In the genomic region with DNA sequence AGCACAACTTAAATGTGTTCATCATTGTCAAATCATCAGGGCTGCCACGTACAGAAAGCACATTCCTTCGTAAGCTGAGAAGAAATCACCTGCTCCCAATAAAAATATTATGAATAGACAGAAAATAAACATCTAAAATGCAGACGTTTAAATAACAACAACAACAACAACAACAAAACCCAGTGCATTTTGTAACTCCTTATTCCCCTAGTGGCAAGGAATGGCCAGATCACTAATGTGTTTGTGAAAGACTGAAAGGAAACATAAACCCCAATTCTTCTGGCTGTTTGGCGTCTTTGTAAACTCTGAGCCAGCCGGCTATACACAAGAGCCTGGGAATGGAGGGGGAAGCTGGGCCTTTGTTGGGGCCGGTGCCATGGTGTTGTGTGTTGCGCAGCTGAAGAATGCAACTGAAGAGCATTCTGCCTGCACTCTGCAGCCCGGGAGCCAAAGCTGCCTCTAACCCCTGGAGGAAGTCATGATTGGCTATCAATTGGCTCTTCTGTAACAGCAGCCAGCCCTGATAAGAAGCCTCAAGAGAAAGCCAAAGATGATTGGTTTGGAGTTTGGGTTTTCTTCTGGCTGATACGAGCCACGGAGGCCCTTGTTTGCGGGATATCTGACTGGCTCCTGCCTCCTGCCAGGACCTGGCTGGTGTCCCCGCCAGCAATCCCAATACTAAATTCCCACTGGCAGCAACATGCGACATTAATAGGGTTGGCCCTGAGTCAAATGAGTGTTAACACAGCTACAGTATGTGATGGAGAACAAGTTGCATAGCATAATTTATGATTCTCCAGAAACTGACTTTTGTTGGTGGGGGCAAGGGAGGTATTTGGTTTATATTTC, we compare ENCODE assay signal across 1 cellular context.
TF ChIP-seq lines count a peak whose summit lies in the region.

No MANE protein-coding gene starts in this region.

TF ChIP-seq in H1, 55 proteins besides CTCF, POLR2A, EP300 and RAD21:
- TF ChIP-seq POLR2AphosphoS5 (IDR thresholded peaks at IDR 0.05; ENCODE audit: low read depth, low read length) (no peak), TAF1 (IDR thresholded peaks at IDR 0.05; ENCODE audit: low read depth, low read length) (peak; percentile 33; the same call in 1 of the 2 replicates)
